Comparison of ENCODE assay signal across 28 cellular contexts in the genomic region with DNA sequence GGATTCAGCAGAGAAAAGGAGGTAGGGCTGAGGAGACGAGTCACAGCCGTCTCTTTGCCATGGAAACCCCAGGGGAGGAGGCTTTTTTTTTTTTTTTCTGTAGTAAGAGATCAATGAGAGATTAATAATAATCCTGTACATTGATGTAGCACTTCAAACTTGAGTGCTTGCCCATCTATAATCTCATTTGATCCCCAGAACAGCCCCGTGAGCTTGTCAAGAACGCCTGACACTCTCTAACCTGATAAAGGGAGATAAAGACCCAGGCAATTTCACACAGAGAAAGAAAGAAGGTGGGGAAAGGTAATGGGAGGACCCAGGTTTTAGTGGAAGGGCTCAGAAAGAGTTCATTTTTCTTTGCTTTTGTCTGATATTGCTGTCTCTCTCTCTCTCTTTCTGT.
"Had no signal": no experiment of that assay in that cellular context is flagged by ENCODE, and none has a peak within 500 bp of the region (broad histone marks: within the 10 kb centered on the region; RNA-seq: fewer than 3 reads in every experiment).

No MANE protein-coding gene starts in this region.

- H3K9ac ChIP-seq: neural progenitor cell, parathyroid adenoma had no signal

- H3K27ac ChIP-seq: neural progenitor cell, ovary, parathyroid adenoma, psoas muscle, right lobe of liver, sigmoid colon, stomach, thoracic aorta, thyroid gland, tibial nerve, upper lobe of left lung, uterus had no signal

- H3K4me3 ChIP-seq: neural progenitor cell, ovary, psoas muscle, right lobe of liver, sigmoid colon, stomach, thoracic aorta, thyroid gland, tibial nerve, upper lobe of left lung, uterus had no signal

- ATAC-seq: naive thymus-derived CD4-positive, alpha-beta T cell; natural killer cell treated with Interleukin-12 subunit alpha and Interleukin-12 subunit beta and Interleukin-15 and Interleukin-18, amount 100 ng/mL, for 72 hours; psoas muscle; right cardiac atrium; right lobe of liver; stimulated activated effector memory CD8-positive, alpha-beta T cell treated with anti-CD3 and anti-CD28 coated beads, Interleukin-12 subunit alpha, Interleukin-12 subunit beta, amount 100 ng/mL, for 72 hours; stimulated activated naive B cell treated with anti-CD40 and anti-IgM and Interleukin-4, amounts not matched to agents 10 μg/mL and 1 μg/mL and 100 μg/mL, for 72 hours had no signal

- H3K4me2 ChIP-seq: neural progenitor cell had no signal

- H3K27ac Mint-ChIP-seq: naive thymus-derived CD4-positive, alpha-beta T cell; natural killer cell treated with Interleukin-12 subunit alpha and Interleukin-12 subunit beta and Interleukin-15 and Interleukin-18, amount 100 ng/mL, for 72 hours; neural progenitor cell; progenitor cell of endocrine pancreas; stimulated activated effector memory CD8-positive, alpha-beta T cell treated with anti-CD3 and anti-CD28 coated beads, Interleukin-12 subunit alpha, Interleukin-12 subunit beta, amount 100 ng/mL, for 72 hours; stimulated activated naive B cell treated with anti-CD40 and anti-IgM and Interleukin-4, amounts not matched to agents 10 μg/mL and 1 μg/mL and 100 μg/mL, for 72 hours; stimulated activated naive CD8-positive, alpha-beta T cell treated with anti-CD3 and anti-CD28 coated beads, Interleukin-15, Interleukin-2, amounts not matched to agents 100 ng/mL and 50 ng/mL, for 24 hours had no signal

- H3K36me3 ChIP-seq: neural progenitor cell, ovary, right lobe of liver, sigmoid colon, stomach, thoracic aorta, thyroid gland, tibial nerve, upper lobe of left lung, uterus had no signal

- FAIRE-seq: small intestine had no signal

- H3K4me1 Mint-ChIP-seq: naive thymus-derived CD4-positive, alpha-beta T cell; neural progenitor cell; stimulated activated effector memory CD8-positive, alpha-beta T cell treated with anti-CD3 and anti-CD28 coated beads, Interleukin-12 subunit alpha, Interleukin-12 subunit beta, amount 100 ng/mL, for 72 hours had no signal

- H3K27me3 ChIP-seq: neural progenitor cell, ovary, right lobe of liver, sigmoid colon, stomach, thyroid gland, tibial nerve, upper lobe of left lung, uterus had no signal

- H3K4me1 ChIP-seq: neural progenitor cell, parathyroid adenoma, psoas muscle, right lobe of liver, sigmoid colon, stomach, thyroid gland, tibial nerve, upper lobe of left lung, uterus had no signal

- DNase-seq: naive thymus-derived CD4-positive, alpha-beta T cell; occipital lobe; ovary; posterior cingulate gyrus; psoas muscle; right cardiac atrium; right lobe of liver; sigmoid colon; small intestine; stimulated activated CD4-positive, alpha-beta T cell treated with anti-CD3 and anti-CD28 coated beads, Interleukin-15, amount 100 ng/mL, for 24 hours; stimulated activated CD4-positive, alpha-beta T cell treated with anti-CD3 and anti-CD28 coated beads, Interleukin-2, amount 100 ng/mL, for 24 hours; stimulated activated CD4-positive, alpha-beta T cell treated with anti-CD3 and anti-CD28 coated beads, Interleukin-2, amount 100 ng/mL, for 48 hours; stimulated activated CD4-positive, alpha-beta T cell treated with anti-CD3 and anti-CD28 coated beads, Interleukin-4, amount 100 ng/mL, for 24 hours; stimulated activated naive B cell treated with anti-CD40 and anti-IgM and Interleukin-4, amounts not matched to agents 10 μg/mL and 1 μg/mL and 100 μg/mL, for 72 hours; stimulated activated naive CD4-positive, alpha-beta T cell treated with Interleukin-2 at 50 U/mL for 16 hours; stomach; thyroid gland; trophoblast cell; upper lobe of left lung; uterus had no signal

- H2AFZ ChIP-seq: neural progenitor cell, parathyroid adenoma had no signal

- H3K36me3 Mint-ChIP-seq: neural progenitor cell; stimulated activated effector memory CD8-positive, alpha-beta T cell treated with anti-CD3 and anti-CD28 coated beads, Interleukin-12 subunit alpha, Interleukin-12 subunit beta, amount 100 ng/mL, for 72 hours had no signal

- H3K27me3 Mint-ChIP-seq: progenitor cell of endocrine pancreas had no signal

- H3K4me3 Mint-ChIP-seq: naive thymus-derived CD4-positive, alpha-beta T cell; natural killer cell treated with Interleukin-12 subunit alpha and Interleukin-12 subunit beta and Interleukin-15 and Interleukin-18, amount 100 ng/mL, for 72 hours; neural progenitor cell; stimulated activated effector memory CD8-positive, alpha-beta T cell treated with anti-CD3 and anti-CD28 coated beads, Interleukin-12 subunit alpha, Interleukin-12 subunit beta, amount 100 ng/mL, for 72 hours; stimulated activated naive B cell treated with anti-CD40 and anti-IgM and Interleukin-4, amounts not matched to agents 10 μg/mL and 1 μg/mL and 100 μg/mL, for 72 hours; stimulated activated naive CD8-positive, alpha-beta T cell treated with anti-CD3 and anti-CD28 coated beads, Interleukin-15, Interleukin-2, amounts not matched to agents 100 ng/mL and 50 ng/mL, for 24 hours had no signal

- H3K79me2 ChIP-seq: parathyroid adenoma had no signal

- H3K9me3 ChIP-seq: ovary, psoas muscle, right lobe of liver, thyroid gland had no signal
